Comparison of ENCODE assay signal across 1 cellular context in genomic region chr7:14936530-14936929, GRCh38.
TF ChIP-seq lines count a peak whose summit lies in the region.

No MANE protein-coding gene starts in this region.

TF ChIP-seq in GM23338, 12 proteins besides CTCF, POLR2A, EP300 and RAD21 (continued from another document):
- TF ChIP-seq ETS1 (IDR thresholded peaks at IDR 0.05) (no peak), JUNB (IDR thresholded peaks at IDR 0.05; ENCODE audit: unreplicated experiment) (no peak), ZNF331 (CRISPR knock-in tag; IDR thresholded peaks at IDR 0.05; ENCODE audit: low read depth) (no peak), POLR2AphosphoS5 (IDR thresholded peaks at IDR 0.05; ENCODE audit: low read depth) (no peak), EZH2phosphoT487 (IDR thresholded peaks at IDR 0.05; ENCODE audit: unreplicated experiment) (no peak), ZNF114 (CRISPR knock-in tag; IDR thresholded peaks at IDR 0.05) (no peak), REST (IDR thresholded peaks at IDR 0.05; ENCODE audit: unreplicated experiment) (no peak), NANOG (IDR thresholded peaks at IDR 0.05; ENCODE audit: borderline replicate concordance) (no peak), CREB1 (CRISPR knock-in tag; IDR thresholded peaks at IDR 0.05; ENCODE audit: low read depth) (no peak), STAT1 (IDR thresholded peaks at IDR 0.05; ENCODE audit: unreplicated experiment) (no peak), EZH2 (IDR thresholded peaks at IDR 0.05; ENCODE audit: low read depth, unreplicated experiment) (no peak)
